ENCODE assay signal across 17 cellular contexts in genomic region chr20:1363522-1363921, GRCh38. TPM values are rescaled to one million over a fixed set of nuclear protein-coding genes. Genes with fewer than 3 reads are reported as not detected.
A peak's percentile ranks its signal among the peaks of the same experiment; 100 is the strongest.
DNase-seq lines count a peak whose midpoint lies in the region; ATAC-seq lines count a peak whose summit lies in the region.
"Had no signal": no experiment of that assay in that cellular context is flagged by ENCODE, and none has a peak within 500 bp of the region (broad histone marks: within the 10 kb centered on the region; RNA-seq: fewer than 3 reads in every experiment).

No MANE protein-coding gene starts in this region.

- peaks cover 74 to 100% (median 88%) of the 10 kb centered on the region in 11 experiments for H3K36me3 ChIP-seq in BLaER1 treated with 17β-estradiol and CSF1 and Interleukin-3, amounts not matched to agents 10 nM and 100 nM
- peaks cover 5% of the 10 kb centered on the region for H3K36me3 ChIP-seq in CD4-positive, alpha-beta memory T cell (ENCODE audit: insufficient read depth, low read length)
- peaks cover 0 to 25% (median 7%) of the 10 kb centered on the region in 3 experiments for H3K36me3 ChIP-seq in naive thymus-derived CD4-positive, alpha-beta T cell (ENCODE audit: control insufficient read depth in 2 of 3, insufficient read depth in 3 of 3, low read length in 3 of 3)

- peak overlapping the region; percentile 42 to 91 (median 50) for H3K27ac Mint-ChIP-seq in CD4-positive, alpha-beta memory T cell
- H3K27ac Mint-ChIP-seq in activated naive CD8-positive, alpha-beta T cell, result peak overlapping the region; percentile 85
- peak overlapping the region; percentile 43 to 90 (median 82) for H3K27ac Mint-ChIP-seq in naive thymus-derived CD4-positive, alpha-beta T cell

- H3K4me1 Mint-ChIP-seq in CD4-positive, alpha-beta memory T cell, result peaks cover 41 to 77% (median 52%) of the 10 kb centered on the region in 4 donors
- H3K4me1 Mint-ChIP-seq in activated naive CD8-positive, alpha-beta T cell (ENCODE audit: low read depth), result peaks cover 71% of the 10 kb centered on the region
- H3K4me1 Mint-ChIP-seq in naive thymus-derived CD4-positive, alpha-beta T cell, result peaks cover 42 to 70% (median 59%) of the 10 kb centered on the region in 7 donors

- H3K27me3 Mint-ChIP-seq in CD4-positive, alpha-beta memory T cell, result no peaks in the 10 kb centered on the region
- no peaks in the 10 kb centered on the region for H3K27me3 Mint-ChIP-seq in activated naive CD8-positive, alpha-beta T cell
- no peaks in the 10 kb centered on the region for H3K27me3 Mint-ChIP-seq in naive thymus-derived CD4-positive, alpha-beta T cell

- H3K4me3 Mint-ChIP-seq in CD4-positive, alpha-beta memory T cell, result peak overlapping the region in 6 of 8 donors; percentile 29 to 83 (median 66)
- H3K4me3 Mint-ChIP-seq in activated naive CD8-positive, alpha-beta T cell, result peak overlapping the region; percentile 68
- H3K4me3 Mint-ChIP-seq in naive thymus-derived CD4-positive, alpha-beta T cell, result peak overlapping the region in 9 of 10 donors; percentile 14 to 82 (median 66)

- peak overlapping the region in 1 of 11 experiments; percentile 33; a peak in 2 of 22 replicates for H3K27ac ChIP-seq in BLaER1 treated with 17β-estradiol and CSF1 and Interleukin-3, amounts not matched to agents 10 nM and 100 nM
- no peak overlapping the region for H3K27ac ChIP-seq in CD4-positive, alpha-beta memory T cell (ENCODE audit: low read depth, low read length)
- H3K27ac ChIP-seq in naive thymus-derived CD4-positive, alpha-beta T cell (ENCODE audit: low read depth, low read length), result peak overlapping the region; percentile 41
- H3K27ac ChIP-seq: left ventricle myocardium inferior, VCaP had no signal

- ATAC-seq in naive thymus-derived CD4-positive, alpha-beta T cell, result no peak
- no peak for ATAC-seq in HG02798 (IDR thresholded peaks at IDR 0.05; ENCODE audit: poor library complexity, unreplicated experiment)
- no peak for ATAC-seq in HG02885 (IDR thresholded peaks at IDR 0.05; ENCODE audit: poor library complexity, unreplicated experiment)
- ATAC-seq in HG03520 (IDR thresholded peaks at IDR 0.05; ENCODE audit: unreplicated experiment), result no peak
- ATAC-seq: sciatic nerve had no signal

- H3K4me2 ChIP-seq in BLaER1 treated with 17β-estradiol and CSF1 and Interleukin-3, amounts not matched to agents 10 nM and 100 nM, result peak overlapping the region in 10 of 11 experiments; percentile 24 to 78 (median 62); a peak in 12 of 22 replicates

- peaks cover 54 to 69% of the 10 kb centered on the region in 2 donors for H3K36me3 Mint-ChIP-seq in CD4-positive, alpha-beta memory T cell
- H3K36me3 Mint-ChIP-seq in activated naive CD8-positive, alpha-beta T cell, result peaks cover 39% of the 10 kb centered on the region
- H3K36me3 Mint-ChIP-seq in naive thymus-derived CD4-positive, alpha-beta T cell, result peaks cover 13 to 87% (median 72%) of the 10 kb centered on the region in 5 donors

- peaks cover 0 to 9% (median 6%) of the 10 kb centered on the region in 11 experiments; a peak in 5 of 22 replicates for H3K9me3 ChIP-seq in BLaER1 treated with 17β-estradiol and CSF1 and Interleukin-3, amounts not matched to agents 10 nM and 100 nM (replicated peaks in 1 of 11)
- no peaks in the 10 kb centered on the region for H3K9me3 ChIP-seq in CD4-positive, alpha-beta memory T cell (ENCODE audit: control insufficient read depth in 1 of 2, low read length in 2 of 2)
- peaks cover 0 to 3% (median 0%) of the 10 kb centered on the region in 3 experiments for H3K9me3 ChIP-seq in naive thymus-derived CD4-positive, alpha-beta T cell (ENCODE audit: control insufficient read depth in 2 of 3, low read length in 3 of 3)
- H3K9me3 ChIP-seq: left ventricle myocardium inferior had no signal

- CTCF ChIA-PET in CD4-positive, alpha-beta memory T cell (lab: Charles Lee; ENCODE audit: partially characterized antibody), result no interaction called here
- CTCF ChIA-PET in naive thymus-derived CD4-positive, alpha-beta T cell (lab: Charles Lee), result no interaction called here

- POLR2A ChIA-PET in CD4-positive, alpha-beta memory T cell (lab: Charles Lee; ENCODE audit: partially characterized antibody), result interaction anchor here (1.0 kb wide), 1 partner anchor 20 kb away, joined by 3 read pairs; no protein-coding TSS in a partner anchor
- POLR2A ChIA-PET in naive thymus-derived CD4-positive, alpha-beta T cell (lab: Charles Lee), result no interaction called here

- no peak overlapping the region for H3K4me3 ChIP-seq in BLaER1 treated with 17β-estradiol and CSF1 and Interleukin-3, amounts not matched to agents 10 nM and 100 nM
- H3K4me3 ChIP-seq in CD4-positive, alpha-beta memory T cell (ENCODE audit: low read length in 2 of 2), result no peak overlapping the region
- H3K4me3 ChIP-seq in naive thymus-derived CD4-positive, alpha-beta T cell (ENCODE audit: low read length), result no peak overlapping the region
- H3K4me3 ChIP-seq: left ventricle myocardium inferior had no signal

- H3K27me3 ChIP-seq in BLaER1 treated with 17β-estradiol and CSF1 and Interleukin-3, amounts not matched to agents 10 nM and 100 nM, result no peaks in the 10 kb centered on the region
- no peaks in the 10 kb centered on the region for H3K27me3 ChIP-seq in CD4-positive, alpha-beta memory T cell (ENCODE audit: insufficient read depth, low read length)
- no peaks in the 10 kb centered on the region for H3K27me3 ChIP-seq in naive thymus-derived CD4-positive, alpha-beta T cell (ENCODE audit: control insufficient read depth in 2 of 2, insufficient read depth in 2 of 2, low read length in 2 of 2)

- intact Hi-C loops in CD4-positive, alpha-beta memory T cell (cut with micrococcal nuclease), result no loop called here
- intact Hi-C loops in naive thymus-derived CD4-positive, alpha-beta T cell (cut with micrococcal nuclease), result no loop called here

- H3K9me3 Mint-ChIP-seq in CD4-positive, alpha-beta memory T cell, result peaks cover 0 to 3% (median 0%) of the 10 kb centered on the region in 8 donors
- no peaks in the 10 kb centered on the region for H3K9me3 Mint-ChIP-seq in activated naive CD8-positive, alpha-beta T cell (ENCODE audit: low read depth)
- peaks cover 0 to 7% (median 2%) of the 10 kb centered on the region in 11 donors for H3K9me3 Mint-ChIP-seq in naive thymus-derived CD4-positive, alpha-beta T cell
- H3K9me3 Mint-ChIP-seq: immature natural killer cell had no signal

- H4K20me1 ChIP-seq in BLaER1 treated with 17β-estradiol and CSF1 and Interleukin-3, amounts not matched to agents 10 nM and 100 nM, result peaks cover 12 to 85% (median 55%) of the 10 kb centered on the region in 11 experiments; a peak in 18 of 22 replicates

- H3K4me1 ChIP-seq in BLaER1 treated with 17β-estradiol and CSF1 and Interleukin-3, amounts not matched to agents 10 nM and 100 nM, result peaks cover 16 to 39% (median 25%) of the 10 kb centered on the region in 10 experiments
- H3K4me1 ChIP-seq in CD4-positive, alpha-beta memory T cell (ENCODE audit: insufficient read depth, low read length), result peaks cover 35% of the 10 kb centered on the region
- H3K4me1 ChIP-seq in naive thymus-derived CD4-positive, alpha-beta T cell (ENCODE audit: control insufficient read depth in 2 of 2, insufficient read depth in 2 of 2, low read length in 2 of 2), result peaks cover 11 to 24% of the 10 kb centered on the region in 2 donors

- DNase-seq in CD4-positive, alpha-beta memory T cell, result no peak
- no peak for DNase-seq in naive thymus-derived CD4-positive, alpha-beta T cell
- no peak for DNase-seq in CD1c-positive myeloid dendritic cell (ENCODE audit: extremely low spot score)
- DNase-seq: activated gamma-delta T cell treated with Interleukin-2 at 50 U/mL for 16 hours; HCEC 1CT; immature natural killer cell; left ventricle myocardium inferior; MM.1S; NCI-H1694; stimulated activated CD4-positive, alpha-beta T cell treated with anti-CD3 and anti-CD28 coated beads, Interleukin-1b, Interleukin-23, amount 100 ng/mL, for 48 hours had no signal

- no peak overlapping the region for H3K9ac ChIP-seq in BLaER1 treated with 17β-estradiol and CSF1 and Interleukin-3, amounts not matched to agents 10 nM and 100 nM

RNA-seq across cellular contexts. Expression of gene FKBP1A, which starts 29.3 kb away (rescaled TPM):
- 10 to 100 TPM; 77.8 to 86.4 TPM for total RNA-seq in CD4-positive, alpha-beta memory T cell
- 10 to 100 TPM; 47.0 to 62.2 TPM for polyA plus RNA-seq in CD4-positive, alpha-beta memory T cell
- total RNA-seq in naive thymus-derived CD4-positive, alpha-beta T cell, result 100 to 1,000 TPM in 2 of 5 experiments, 10 to 100 TPM in 3; 74.5 to 253 (median 93.1) TPM
- polyA plus RNA-seq in naive thymus-derived CD4-positive, alpha-beta T cell, result 10 to 100 TPM; 46.5 to 46.7 TPM

RNA-seq across cellular contexts. Expression of gene SDCBP2, which starts 34.6 kb away (rescaled TPM):
- total RNA-seq in CD4-positive, alpha-beta memory T cell, result under 1 TPM; 0.61 to 0.94 TPM
- polyA plus RNA-seq in CD4-positive, alpha-beta memory T cell, result 1 to 10 TPM; 1.5 to 2.2 TPM
- 1 to 10 TPM; 1.0 to 3.6 (median 1.4) TPM for total RNA-seq in naive thymus-derived CD4-positive, alpha-beta T cell
- polyA plus RNA-seq in naive thymus-derived CD4-positive, alpha-beta T cell, result 1 to 10 TPM; 1.3 to 1.9 TPM
